18 cellular contexts compared by ENCODE assay signal in genomic region chr19:7419153-7419552, GRCh38.
"Had no signal": no experiment of that assay in that cellular context is flagged by ENCODE, and none has a peak within 500 bp of the region (broad histone marks: within the 10 kb centered on the region; RNA-seq: fewer than 3 reads in every experiment).

No MANE protein-coding gene starts in this region.

- H3K27me3 ChIP-seq: heart left ventricle, spleen, tibial artery had no signal

- H3K27ac ChIP-seq: heart left ventricle, psoas muscle, spleen, tibial artery had no signal

- H3K9me3 Mint-ChIP-seq: nephron progenitor cell had no signal

- DNase-seq: cortex of kidney; effector memory CD4-positive, alpha-beta T cell; heart left ventricle; hippocampal formation; left colon; left ventricle myocardium superior; naive thymus-derived CD4-positive, alpha-beta T cell; nephron progenitor cell; psoas muscle; retina; spleen; stimulated activated CD4-positive, alpha-beta T cell treated with anti-CD3 and anti-CD28 coated beads, Interleukin-15, amount 100 ng/mL, for 24 hours; stimulated activated CD4-positive, alpha-beta T cell treated with anti-CD3 and anti-CD28 coated beads, Interleukin-1b, Interleukin-23, amount 100 ng/mL, for 48 hours; stimulated activated CD4-positive, alpha-beta T cell treated with anti-CD3 and anti-CD28 coated beads, Interleukin-4, amount 100 ng/mL, for 24 hours; stimulated activated naive CD4-positive, alpha-beta T cell treated with Interleukin-2 at 50 U/mL for 16 hours; tibial artery had no signal

- H3K4me3 ChIP-seq: heart left ventricle, psoas muscle, spleen, tibial artery had no signal

- H3K4me3 Mint-ChIP-seq: nephron progenitor cell had no signal

- ATAC-seq: esophagus mucosa; left colon; left ventricle myocardium superior; naive thymus-derived CD4-positive, alpha-beta T cell; psoas muscle; sciatic nerve had no signal

- H3K9me3 ChIP-seq: heart left ventricle, psoas muscle, spleen, tibial artery had no signal

- H3K4me1 ChIP-seq: psoas muscle had no signal

- H3K27me3 Mint-ChIP-seq: naive thymus-derived CD4-positive, alpha-beta T cell had no signal
